In the genomic region with DNA sequence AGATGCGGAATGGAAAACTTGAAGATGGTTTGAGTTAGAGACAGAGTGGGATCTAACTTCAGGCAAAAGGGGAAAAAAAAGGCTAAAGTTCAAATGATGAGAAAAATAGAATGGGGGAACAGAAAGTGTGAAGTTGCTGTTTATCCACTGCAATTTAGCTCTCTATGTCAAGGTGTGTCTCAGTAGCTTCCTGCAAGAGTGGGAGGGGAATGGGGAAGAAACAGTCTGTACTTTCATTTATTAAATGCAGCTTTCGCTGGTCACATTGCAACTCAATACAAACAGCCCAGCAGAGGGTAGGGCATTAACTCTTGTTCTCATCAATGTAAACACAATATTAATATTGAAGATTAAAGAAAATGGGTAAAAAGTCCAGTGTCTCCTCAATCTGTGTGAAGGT, we compare ENCODE assay signal across 16 cellular contexts.
"Had no signal": no experiment of that assay in that cellular context is flagged by ENCODE, and none has a peak within 500 bp of the region (broad histone marks: within the 10 kb centered on the region; RNA-seq: fewer than 3 reads in every experiment).

No MANE protein-coding gene starts in this region.

- H3K4me1 Mint-ChIP-seq: activated CD4-positive, alpha-beta memory T cell treated with anti-CD3 and anti-CD28 coated beads, Interleukin-2, amount 10 ng/mL, durations not matched to agents 7 days and 5 days; activated CD4-positive, alpha-beta T cell treated with anti-CD3 and anti-CD28 coated beads for 36 hours; natural killer cell had no signal

- H3K4me3 Mint-ChIP-seq: activated CD4-positive, alpha-beta memory T cell treated with anti-CD3 and anti-CD28 coated beads, Interleukin-2, amount 10 ng/mL, durations not matched to agents 7 days and 5 days; activated CD4-positive, alpha-beta T cell treated with anti-CD3 and anti-CD28 coated beads for 36 hours; activated T-cell treated with anti-CD3 and anti-CD28 coated beads, Interleukin-2, amount 50 U/mL, for 72 hours; natural killer cell had no signal

- DNase-seq: activated CD4-positive, alpha-beta memory T cell treated with anti-CD3 and anti-CD28 coated beads, Interleukin-2, amount 10 ng/mL, durations not matched to agents 7 days and 5 days; activated CD4-positive, alpha-beta T cell treated with anti-CD3 and anti-CD28 coated beads for 36 hours; activated T-cell treated with anti-CD3 and anti-CD28 coated beads, Interleukin-2, amount 50 U/mL, for 72 hours; dorsolateral prefrontal cortex; head of caudate nucleus; left cardiac atrium; natural killer cell; occipital lobe; psoas muscle; sigmoid colon; stimulated activated CD4-positive, alpha-beta T cell treated with anti-CD3 and anti-CD28 coated beads, Interleukin-2, amount 100 ng/mL, for 48 hours; T-helper 9 cell; thyroid gland had no signal

- H3K27me3 Mint-ChIP-seq: activated CD4-positive, alpha-beta memory T cell treated with anti-CD3 and anti-CD28 coated beads, Interleukin-2, amount 10 ng/mL, durations not matched to agents 7 days and 5 days had no signal

- H3K36me3 Mint-ChIP-seq: natural killer cell had no signal

- H3K27me3 ChIP-seq: ascending aorta, dorsolateral prefrontal cortex, esophagus muscularis mucosa, sigmoid colon, thyroid gland had no signal

- ATAC-seq: activated CD4-positive, alpha-beta T cell treated with anti-CD3 and anti-CD28 coated beads for 36 hours; activated T-cell treated with anti-CD3 and anti-CD28 coated beads, Interleukin-2, amount 50 U/mL, for 72 hours; natural killer cell had no signal

- H3K27ac Mint-ChIP-seq: activated CD4-positive, alpha-beta memory T cell treated with anti-CD3 and anti-CD28 coated beads, Interleukin-2, amount 10 ng/mL, durations not matched to agents 7 days and 5 days; activated CD4-positive, alpha-beta T cell treated with anti-CD3 and anti-CD28 coated beads for 36 hours; activated T-cell treated with anti-CD3 and anti-CD28 coated beads, Interleukin-2, amount 50 U/mL, for 72 hours; natural killer cell had no signal

- FAIRE-seq: endometrium had no signal

- H3K27ac ChIP-seq: dorsolateral prefrontal cortex, esophagus muscularis mucosa, psoas muscle, sigmoid colon, thyroid gland had no signal

- H3K9me3 ChIP-seq: ascending aorta, esophagus muscularis mucosa, psoas muscle, sigmoid colon, thyroid gland had no signal

- H3K4me3 ChIP-seq: ascending aorta, dorsolateral prefrontal cortex, esophagus muscularis mucosa, psoas muscle, sigmoid colon, thyroid gland had no signal

- H3K36me3 ChIP-seq: thyroid gland had no signal

- H3K9me3 Mint-ChIP-seq: activated CD4-positive, alpha-beta memory T cell treated with anti-CD3 and anti-CD28 coated beads, Interleukin-2, amount 10 ng/mL, durations not matched to agents 7 days and 5 days; activated T-cell treated with anti-CD3 and anti-CD28 coated beads, Interleukin-2, amount 50 U/mL, for 72 hours; natural killer cell had no signal
